Comparison of ENCODE assay signal across 1 cellular context in genomic region chrX:147803948-147804347, GRCh38.
TF ChIP-seq lines count a peak whose summit lies in the region.

No MANE protein-coding gene starts in this region.

TF ChIP-seq in GM23338, 12 proteins besides CTCF, POLR2A, EP300 and RAD21 (continued from another document):
- TF ChIP-seq ZNF462 (CRISPR knock-in tag; IDR thresholded peaks at IDR 0.05) (no peak), ETS1 (IDR thresholded peaks at IDR 0.05) (no peak), NANOG (IDR thresholded peaks at IDR 0.05; ENCODE audit: borderline replicate concordance) (no peak), POLR2AphosphoS5 (IDR thresholded peaks at IDR 0.05; ENCODE audit: low read depth) (no peak)
